ENCODE assay signal across 15 cellular contexts in the genomic region with DNA sequence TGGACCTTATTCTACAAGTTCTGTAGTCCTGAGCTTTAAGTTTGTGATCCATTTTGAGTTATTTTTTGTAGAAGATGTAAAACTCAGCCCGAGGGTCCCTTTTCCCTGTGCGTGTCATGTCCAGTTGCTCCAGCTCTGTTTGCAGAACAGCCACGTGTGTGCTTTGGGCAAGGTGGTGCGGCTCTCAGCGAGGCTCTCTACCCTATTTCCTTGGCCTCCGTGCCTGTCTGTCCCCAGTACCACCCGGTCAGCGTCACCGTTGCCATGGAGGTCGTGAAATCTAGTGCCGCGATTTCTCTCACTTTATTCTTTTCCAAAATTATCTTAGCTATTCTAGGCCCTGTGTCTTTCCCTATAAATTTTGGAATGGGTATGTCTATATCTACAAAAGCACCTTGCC.
DNase-seq lines count a peak whose midpoint lies in the region; ATAC-seq and TF ChIP-seq lines count a peak whose summit lies in the region.
"Had no signal": no experiment of that assay in that cellular context is flagged by ENCODE, and none has a peak within 500 bp of the region (broad histone marks: within the 10 kb centered on the region; RNA-seq: fewer than 3 reads in every experiment).

No MANE protein-coding gene starts in this region.

- H3K36me3 Mint-ChIP-seq in activated naive CD4-positive, alpha-beta T cell treated with anti-CD3 and anti-CD28 coated beads, Interleukin-2, amount 10 ng/mL, durations not matched to agents 7 days and 5 days: no peaks in the 10 kb centered on the region
- peaks cover 21% of the 10 kb centered on the region for H3K36me3 Mint-ChIP-seq in glutamatergic neuron (ENCODE audit: unreplicated experiment)

- peaks cover 5% of the 10 kb centered on the region for H3K27me3 Mint-ChIP-seq in activated naive CD4-positive, alpha-beta T cell treated with anti-CD3 and anti-CD28 coated beads, Interleukin-2, amount 10 ng/mL, durations not matched to agents 7 days and 5 days
- peaks cover 10% of the 10 kb centered on the region for H3K27me3 Mint-ChIP-seq in glutamatergic neuron (ENCODE audit: unreplicated experiment)
- H3K27me3 Mint-ChIP-seq: B cell; CD4-positive, alpha-beta T cell had no signal

- ATAC-seq in sciatic nerve: no peak

- DNase-seq in activated naive CD4-positive, alpha-beta T cell treated with anti-CD3 and anti-CD28 coated beads, Interleukin-2, amount 10 ng/mL, durations not matched to agents 7 days and 5 days: peak; percentile 5
- DNase-seq in activated naive CD4-positive, alpha-beta T cell (lab: John Stamatoyannopoulos, UW): no peak
- DNase-seq in glutamatergic neuron: peak; percentile 3
- peak; percentile 36 for DNase-seq in sciatic nerve (ENCODE audit: low spot score)
- DNase-seq in hippocampal formation (lab: John Stamatoyannopoulos, UW): no peak
- no peak for DNase-seq in HK-2 (ENCODE audit: unreplicated experiment)
- DNase-seq: Calu3; CD4-positive, alpha-beta T cell; COR-L47; DMS53; DMS79 treated with DMSO at 0.1 percent for 48 hours; GF-D8; GOT3; HFFc6 had no signal

- intact Hi-C loops in sciatic nerve (cut with DNase I): no loop called here

- peaks cover 8% of the 10 kb centered on the region for H3K9me3 Mint-ChIP-seq in activated naive CD4-positive, alpha-beta T cell treated with anti-CD3 and anti-CD28 coated beads, Interleukin-2, amount 10 ng/mL, durations not matched to agents 7 days and 5 days
- peaks cover 11% of the 10 kb centered on the region for H3K9me3 Mint-ChIP-seq in glutamatergic neuron (ENCODE audit: unreplicated experiment)

- no peak overlapping the region for H3K4me3 Mint-ChIP-seq in activated naive CD4-positive, alpha-beta T cell treated with anti-CD3 and anti-CD28 coated beads, Interleukin-2, amount 10 ng/mL, durations not matched to agents 7 days and 5 days
- no peak overlapping the region for H3K4me3 Mint-ChIP-seq in glutamatergic neuron (ENCODE audit: unreplicated experiment)
- H3K4me3 Mint-ChIP-seq: B cell; CD4-positive, alpha-beta T cell; HFFc6 had no signal

- H3K4me1 Mint-ChIP-seq in activated naive CD4-positive, alpha-beta T cell treated with anti-CD3 and anti-CD28 coated beads, Interleukin-2, amount 10 ng/mL, durations not matched to agents 7 days and 5 days: no peaks in the 10 kb centered on the region
- H3K4me1 Mint-ChIP-seq in glutamatergic neuron (ENCODE audit: low read depth, unreplicated experiment): no peaks in the 10 kb centered on the region
- H3K4me1 Mint-ChIP-seq: B cell had no signal

- no peak for TF ChIP-seq CTCF in glutamatergic neuron (IDR thresholded peaks at IDR 0.05; ENCODE audit: partially characterized antibody, unreplicated experiment)

- no peak overlapping the region for H3K27ac Mint-ChIP-seq in activated naive CD4-positive, alpha-beta T cell treated with anti-CD3 and anti-CD28 coated beads, Interleukin-2, amount 10 ng/mL, durations not matched to agents 7 days and 5 days
- H3K27ac Mint-ChIP-seq in glutamatergic neuron (ENCODE audit: unreplicated experiment): no peak overlapping the region
- H3K27ac Mint-ChIP-seq: B cell; CD4-positive, alpha-beta T cell; HFFc6 had no signal

- CTCF ChIA-PET in activated naive CD4-positive, alpha-beta T cell treated with anti-CD3 and anti-CD28 coated beads, Interleukin-2, amount 10 ng/mL, durations not matched to agents 7 days and 5 days (lab: Charles Lee): interaction anchor here (1.2 kb wide), 1 partner anchor 160 kb away, joined by 3 read pairs; no protein-coding TSS in a partner anchor

Comparison
In these comparisons a context has a peak if more than half of its experiments do, and no peak if none do; other contexts are left out.
1. DNase-seq: peak in activated naive CD4-positive, alpha-beta T cell treated with anti-CD3 and anti-CD28 coated beads, Interleukin-2, amount 10 ng/mL, durations not matched to agents 7 days and 5 days (single experiment), glutamatergic neuron (single experiment) and sciatic nerve (single experiment); none in activated naive CD4-positive, alpha-beta T cell (0 of 4), hippocampal formation (0 of 2) and HK-2 (single experiment).